6 cellular contexts compared by ENCODE assay signal in the genomic region with DNA sequence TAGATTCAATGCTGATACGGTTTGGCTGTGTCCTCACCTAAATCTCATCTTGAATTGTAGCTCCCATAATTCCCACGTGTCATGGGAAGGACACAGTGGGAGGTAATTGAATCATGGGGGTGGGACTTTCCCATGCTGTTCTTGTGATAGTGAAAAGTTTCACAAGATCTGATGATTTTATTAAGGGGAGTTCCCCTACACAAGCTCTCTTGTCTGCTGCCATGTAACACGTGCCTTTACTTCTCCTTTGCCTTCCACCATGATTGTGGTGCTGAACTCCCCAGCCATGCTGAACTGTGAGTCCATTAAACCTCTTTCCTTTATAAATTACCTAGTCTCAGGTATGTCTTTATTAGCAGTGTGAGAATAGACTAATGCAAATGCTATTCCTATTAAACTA. TPM values are rescaled to one million over a fixed set of nuclear protein-coding genes. Genes with fewer than 3 reads are reported as not detected.
DNase-seq lines count a peak whose midpoint lies in the region; ATAC-seq, FAIRE-seq and TF ChIP-seq lines count a peak whose summit lies in the region.
"Not testable (repeated sequence)": the region's sequence is repeated elsewhere in the genome, so short reads cannot be mapped to it uniquely, and the experiment has no call there.

No MANE protein-coding gene starts in this region.

- H3K4me3 Mint-ChIP-seq in activated CD8-positive, alpha-beta T cell treated with anti-CD3 and anti-CD28 coated beads for 36 hours = not testable (repeated sequence)

- not testable (repeated sequence) for H3K27me3 ChIP-seq in brain microvascular endothelial cell (replicated peaks)

- not testable (repeated sequence) for TF ChIP-seq CTCF in activated CD8-positive, alpha-beta T cell treated with anti-CD3 and anti-CD28 coated beads for 36 hours (IDR thresholded peaks at IDR 0.05); brain microvascular endothelial cell (IDR thresholded peaks at IDR 0.05; ENCODE audit: low read depth, low read length, missing control alignments)

- intact Hi-C loops in activated CD8-positive, alpha-beta T cell treated with anti-CD3 and anti-CD28 coated beads for 36 hours (cut with micrococcal nuclease) = not testable (repeated sequence)

- POLR2A ChIA-PET in activated CD8-positive, alpha-beta T cell treated with anti-CD3 and anti-CD28 coated beads for 36 hours (lab: Charles Lee) = not testable (repeated sequence)

- not testable (repeated sequence) for H3K36me3 ChIP-seq in brain microvascular endothelial cell (replicated peaks)

- not testable (repeated sequence) for DNase-seq in GM18507 (ENCODE audit: extremely low spot score, insufficient read length, low read depth); activated CD8-positive, alpha-beta T cell treated with anti-CD3 and anti-CD28 coated beads for 36 hours; activated naive CD4-positive, alpha-beta T cell treated with anti-CD3 and anti-CD28 coated beads, Interleukin-2, amount 50 U/mL, for 72 hours (ENCODE audit: low spot score in 2 of 2)
- DNase-seq in SK-MEL-5 (ENCODE audit: low read depth, low spot score) = peak; percentile 13
- DNase-seq in brain microvascular endothelial cell = peak; percentile 12
- peak; percentile 15 for DNase-seq in kidney tubule cell (ENCODE audit: low spot score)

- H3K36me3 Mint-ChIP-seq in activated CD8-positive, alpha-beta T cell treated with anti-CD3 and anti-CD28 coated beads for 36 hours (ENCODE audit: low read depth) = not testable (repeated sequence)
- peaks cover 6 to 19% of the 10 kb centered on the region in 2 donors for H3K36me3 Mint-ChIP-seq in activated naive CD4-positive, alpha-beta T cell treated with anti-CD3 and anti-CD28 coated beads, Interleukin-2, amount 50 U/mL, for 72 hours

- H3K4me3 ChIP-seq in brain microvascular endothelial cell (ENCODE audit: low read depth, low read length) = not testable (repeated sequence)

- in situ Hi-C loops in SK-MEL-5 (cut with HindIII; ENCODE audit: low pct_unique_long_range_greater_than_20kb, low sequenced_read_pairs); brain microvascular endothelial cell (cut with HindIII; ENCODE audit: low pct_ligation_motif_present, low sequenced_read_pairs): not testable (repeated sequence)

- not testable (repeated sequence) for H3K9me3 Mint-ChIP-seq in activated CD8-positive, alpha-beta T cell treated with anti-CD3 and anti-CD28 coated beads for 36 hours
- H3K9me3 Mint-ChIP-seq in activated naive CD4-positive, alpha-beta T cell treated with anti-CD3 and anti-CD28 coated beads, Interleukin-2, amount 50 U/mL, for 72 hours = peaks cover 5 to 14% of the 10 kb centered on the region in 2 donors

- FAIRE-seq in GM18507 (lab: Jason Lieb, UNC) = peak; percentile 5

- CTCF ChIA-PET in activated CD8-positive, alpha-beta T cell treated with anti-CD3 and anti-CD28 coated beads for 36 hours (lab: Charles Lee) = not testable (repeated sequence)

- H3K27me3 Mint-ChIP-seq in activated CD8-positive, alpha-beta T cell treated with anti-CD3 and anti-CD28 coated beads for 36 hours = not testable (repeated sequence)

- not testable (repeated sequence) for H3K27ac ChIP-seq in brain microvascular endothelial cell

- peak; percentile 34 for ATAC-seq in activated CD8-positive, alpha-beta T cell treated with anti-CD3 and anti-CD28 coated beads for 36 hours
- peak; percentile 22 to 59 for ATAC-seq in activated naive CD4-positive, alpha-beta T cell treated with anti-CD3 and anti-CD28 coated beads, Interleukin-2, amount 50 U/mL, for 72 hours

- H3K4me1 Mint-ChIP-seq in activated CD8-positive, alpha-beta T cell treated with anti-CD3 and anti-CD28 coated beads for 36 hours (ENCODE audit: low read depth) = not testable (repeated sequence)

- H3K27ac Mint-ChIP-seq in activated CD8-positive, alpha-beta T cell treated with anti-CD3 and anti-CD28 coated beads for 36 hours; activated naive CD4-positive, alpha-beta T cell treated with anti-CD3 and anti-CD28 coated beads, Interleukin-2, amount 50 U/mL, for 72 hours: not testable (repeated sequence)

RNA-seq across cellular contexts. Expression of a gene that starts 51.2 kb away (rescaled TPM):
- 22.1 and 23.7 TPM in 2 replicates for total RNA-seq in SK-MEL-5 (2014; rRNA removed; shearing (Covaris generic))
- 18.8 and 27.0 TPM in 2 replicates for polyA plus RNA-seq in SK-MEL-5 (2015; cell fraction: cytosol; rRNA removed)
- polyA plus RNA-seq in SK-MEL-5 (2015; cell fraction: nucleus; rRNA removed) = 46.4 and 54.0 TPM in 2 replicates
- total RNA-seq in activated CD8-positive, alpha-beta T cell treated with anti-CD3 and anti-CD28 coated beads for 36 hours = 10 to 100 TPM; 10.2 to 10.4 TPM
- total RNA-seq in activated naive CD4-positive, alpha-beta T cell treated with anti-CD3 and anti-CD28 coated beads, Interleukin-2, amount 50 U/mL, for 72 hours = 10 to 100 TPM in 1 of 2 donors, 1 to 10 TPM in 1; 8.8 to 10.2 TPM
